In the genomic region with DNA sequence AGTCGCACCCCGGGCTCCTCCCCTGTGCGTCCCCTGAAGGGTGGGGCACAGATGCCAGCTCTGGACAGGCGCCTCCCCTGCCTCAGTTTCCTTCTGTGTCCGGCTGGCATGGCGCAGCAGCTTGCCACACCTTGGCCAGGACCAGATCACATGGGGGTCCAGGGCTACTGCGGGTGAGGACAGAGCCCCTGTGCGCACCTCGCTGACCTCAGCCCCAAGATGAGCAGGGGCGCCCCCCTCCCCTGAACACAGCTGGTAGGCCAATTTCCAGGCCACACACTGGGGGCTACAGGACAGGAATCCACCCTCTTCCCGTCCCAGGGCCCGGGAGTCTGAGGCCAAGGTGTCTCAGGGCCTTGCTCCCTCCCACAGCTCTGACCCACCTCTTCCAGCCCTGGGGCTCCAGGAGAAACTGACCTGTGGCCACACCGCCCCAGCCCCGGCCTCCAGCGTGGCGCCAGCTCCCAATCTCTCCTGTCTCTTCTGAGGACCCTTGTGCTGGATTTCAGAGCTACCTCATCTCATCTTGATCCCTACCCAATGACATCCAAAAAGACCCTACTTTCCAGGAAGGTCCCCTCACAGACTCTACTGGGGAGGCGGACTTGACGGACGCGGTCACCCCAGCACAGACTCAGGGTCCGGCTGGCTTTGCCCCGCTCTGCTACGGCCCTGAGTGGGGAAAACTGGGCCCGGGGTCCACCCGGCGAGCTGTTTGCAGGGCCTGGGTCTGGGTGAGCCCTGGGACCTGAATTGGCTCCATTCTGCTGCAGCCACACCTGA, we compare ENCODE assay signal across 21 cellular contexts.
"Had no signal": no experiment of that assay in that cellular context is flagged by ENCODE, and none has a peak within 500 bp of the region (broad histone marks: within the 10 kb centered on the region; RNA-seq: fewer than 3 reads in every experiment).

No MANE protein-coding gene starts in this region.

- H3K4me3 ChIP-seq: lung, thyroid gland had no signal

- H3K4me1 Mint-ChIP-seq: activated naive CD8-positive, alpha-beta T cell treated with anti-CD3 and anti-CD28 coated beads, Interleukin-2, amount 10 ng/mL, durations not matched to agents 7 days and 5 days had no signal

- H3K9me3 ChIP-seq: thyroid gland had no signal

- H3K9me3 Mint-ChIP-seq: activated T-helper 2 cell treated with anti-CD3 and anti-CD28 coated beads, Interferon-gamma antibody, Interleukin-2, Interleukin-4, amounts not matched to agents 10 μg/mL and 5 μg/mL and 100 μg/mL, durations not matched to agents 14 hours and 24 hours and 36 hours had no signal

- H3K27me3 ChIP-seq: thyroid gland had no signal

- H3K27me3 Mint-ChIP-seq: activated CD4-positive, alpha-beta T cell treated with anti-CD3 and anti-CD28 coated beads, Interleukin-2, amount 10 ng/mL, durations not matched to agents 24 days and 14 days; activated naive CD8-positive, alpha-beta T cell treated with anti-CD3 and anti-CD28 coated beads, Interleukin-2, amount 10 ng/mL, durations not matched to agents 7 days and 5 days; activated T-cell treated with anti-CD3 and anti-CD28 coated beads, Interleukin-2, amount 50 U/mL, for 24 hours had no signal

- H3K36me3 Mint-ChIP-seq: natural killer cell had no signal

- DNase-seq: activated CD4-positive, alpha-beta T cell treated with anti-CD3 and anti-CD28 coated beads, Interleukin-2, amount 10 ng/mL, durations not matched to agents 24 days and 14 days; activated CD8-positive, alpha-beta T cell treated with anti-CD3 and anti-CD28 coated beads, Interleukin-2, amount 10 ng/mL, durations not matched to agents 7 days and 5 days; activated naive CD4-positive, alpha-beta T cell treated with Interleukin-2 at 50 U/mL for 16 hours; activated naive CD8-positive, alpha-beta T cell treated with anti-CD3 and anti-CD28 coated beads, Interleukin-2, amount 10 ng/mL, durations not matched to agents 7 days and 5 days; activated T-cell treated with anti-CD3 and anti-CD28 coated beads, Interleukin-2, amount 50 U/mL, for 24 hours; amygdala; foreskin melanocyte; glutamatergic neuron; hypothalamus; kidney; natural killer cell; stimulated activated CD4-positive, alpha-beta T cell treated with anti-CD3 and anti-CD28 coated beads, Interleukin-12 subunit alpha, Interleukin-12 subunit beta, amount 100 ng/mL, for 4 hours; stimulated activated CD4-positive, alpha-beta T cell treated with anti-CD3 and anti-CD28 coated beads, Interleukin-1b, Interleukin-23, amount 100 ng/mL, for 48 hours; stimulated activated CD8-positive, alpha-beta memory T cell treated with anti-CD3 and anti-CD28 coated beads, Interleukin-4, amount 100 ng/mL, for 48 hours; stimulated activated naive CD4-positive, alpha-beta T cell treated with Interleukin-2 at 50 U/mL for 16 hours; T-helper 1 cell; T-helper 9 cell; thyroid gland had no signal

- ATAC-seq: activated CD8-positive, alpha-beta T cell treated with anti-CD3 and anti-CD28 coated beads, Interleukin-2, amount 10 ng/mL, durations not matched to agents 7 days and 5 days; left lobe of liver; natural killer cell had no signal

- H3K4me3 Mint-ChIP-seq: activated CD4-positive, alpha-beta T cell treated with anti-CD3 and anti-CD28 coated beads, Interleukin-2, amount 10 ng/mL, durations not matched to agents 24 days and 14 days; activated CD8-positive, alpha-beta T cell treated with anti-CD3 and anti-CD28 coated beads, Interleukin-2, amount 10 ng/mL, durations not matched to agents 7 days and 5 days; activated naive CD8-positive, alpha-beta T cell treated with anti-CD3 and anti-CD28 coated beads, Interleukin-2, amount 10 ng/mL, durations not matched to agents 7 days and 5 days; activated T-cell treated with anti-CD3 and anti-CD28 coated beads, Interleukin-2, amount 50 U/mL, for 24 hours; natural killer cell had no signal

- H3K27ac Mint-ChIP-seq: activated CD8-positive, alpha-beta T cell treated with anti-CD3 and anti-CD28 coated beads, Interleukin-2, amount 10 ng/mL, durations not matched to agents 7 days and 5 days; activated naive CD8-positive, alpha-beta T cell treated with anti-CD3 and anti-CD28 coated beads, Interleukin-2, amount 10 ng/mL, durations not matched to agents 7 days and 5 days; activated T-helper 2 cell treated with anti-CD3 and anti-CD28 coated beads, Interferon-gamma antibody, Interleukin-2, Interleukin-4, amounts not matched to agents 10 μg/mL and 5 μg/mL and 100 μg/mL, durations not matched to agents 14 hours and 24 hours and 36 hours had no signal

- FAIRE-seq: kidney had no signal

- H3K27ac ChIP-seq: thyroid gland had no signal
